Comparison of ENCODE assay signal across 2 cellular contexts in the genomic region with DNA sequence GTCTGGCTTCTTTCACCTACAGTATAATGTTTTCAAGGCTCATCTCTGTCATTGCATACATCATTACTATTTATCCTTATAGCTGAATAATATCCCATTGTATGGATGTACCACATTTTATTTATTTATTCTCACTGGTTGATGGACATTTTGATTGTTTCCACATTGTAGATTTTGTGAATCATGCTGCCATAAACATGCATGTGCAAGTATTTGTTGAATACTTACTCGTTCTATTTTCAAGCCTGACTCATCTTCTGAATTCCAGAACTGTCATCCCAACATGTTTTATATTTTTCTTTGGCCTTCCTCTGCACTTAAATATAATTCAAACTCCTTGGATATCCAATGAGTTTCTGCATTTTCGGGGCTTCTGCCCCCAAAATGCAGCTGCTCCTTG.
TF ChIP-seq lines count a peak whose summit lies in the region.

No MANE protein-coding gene starts in this region.

TF ChIP-seq in SK-N-SH, 30 proteins besides CTCF, POLR2A, EP300 and RAD21 (continued from another document):
- TF ChIP-seq, protein P1, sequence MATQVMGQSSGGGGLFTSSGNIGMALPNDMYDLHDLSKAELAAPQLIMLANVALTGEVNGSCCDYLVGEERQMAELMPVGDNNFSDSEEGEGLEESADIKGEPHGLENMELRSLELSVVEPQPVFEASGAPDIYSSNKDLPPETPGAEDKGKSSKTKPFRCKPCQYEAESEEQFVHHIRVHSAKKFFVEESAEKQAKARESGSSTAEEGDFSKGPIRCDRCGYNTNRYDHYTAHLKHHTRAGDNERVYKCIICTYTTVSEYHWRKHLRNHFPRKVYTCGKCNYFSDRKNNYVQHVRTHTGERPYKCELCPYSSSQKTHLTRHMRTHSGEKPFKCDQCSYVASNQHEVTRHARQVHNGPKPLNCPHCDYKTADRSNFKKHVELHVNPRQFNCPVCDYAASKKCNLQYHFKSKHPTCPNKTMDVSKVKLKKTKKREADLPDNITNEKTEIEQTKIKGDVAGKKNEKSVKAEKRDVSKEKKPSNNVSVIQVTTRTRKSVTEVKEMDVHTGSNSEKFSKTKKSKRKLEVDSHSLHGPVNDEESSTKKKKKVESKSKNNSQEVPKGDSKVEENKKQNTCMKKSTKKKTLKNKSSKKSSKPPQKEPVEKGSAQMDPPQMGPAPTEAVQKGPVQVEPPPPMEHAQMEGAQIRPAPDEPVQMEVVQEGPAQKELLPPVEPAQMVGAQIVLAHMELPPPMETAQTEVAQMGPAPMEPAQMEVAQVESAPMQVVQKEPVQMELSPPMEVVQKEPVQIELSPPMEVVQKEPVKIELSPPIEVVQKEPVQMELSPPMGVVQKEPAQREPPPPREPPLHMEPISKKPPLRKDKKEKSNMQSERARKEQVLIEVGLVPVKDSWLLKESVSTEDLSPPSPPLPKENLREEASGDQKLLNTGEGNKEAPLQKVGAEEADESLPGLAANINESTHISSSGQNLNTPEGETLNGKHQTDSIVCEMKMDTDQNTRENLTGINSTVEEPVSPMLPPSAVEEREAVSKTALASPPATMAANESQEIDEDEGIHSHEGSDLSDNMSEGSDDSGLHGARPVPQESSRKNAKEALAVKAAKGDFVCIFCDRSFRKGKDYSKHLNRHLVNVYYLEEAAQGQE (IDR thresholded peaks at IDR 0.05; ENCODE audit: low read depth, low read length), result no peak
- TF ChIP-seq RCOR1 (IDR thresholded peaks at IDR 0.05; ENCODE audit: low read length) (no peak), JUND (IDR thresholded peaks at IDR 0.05) (peak; percentile 49), NFIC (IDR thresholded peaks at IDR 0.05; ENCODE audit: borderline replicate concordance) (no peak), RXRA (IDR thresholded peaks at IDR 0.05; ENCODE audit: borderline replicate concordance, low read depth) (no peak), SMC3 (IDR thresholded peaks at IDR 0.05; ENCODE audit: low read depth, low read length) (no peak)
- TF ChIP-seq, protein P2, sequence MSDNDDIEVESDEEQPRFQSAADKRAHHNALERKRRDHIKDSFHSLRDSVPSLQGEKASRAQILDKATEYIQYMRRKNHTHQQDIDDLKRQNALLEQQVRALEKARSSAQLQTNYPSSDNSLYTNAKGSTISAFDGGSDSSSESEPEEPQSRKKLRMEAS (IDR thresholded peaks at IDR 0.05; ENCODE audit: low read depth), result no peak

TF ChIP-seq in SK-N-SH treated with all-trans-retinoic acid at 6 μM for 48 hours, 23 proteins besides CTCF, POLR2A, EP300 and RAD21 (continued from another document):
- TF ChIP-seq, protein P3, sequence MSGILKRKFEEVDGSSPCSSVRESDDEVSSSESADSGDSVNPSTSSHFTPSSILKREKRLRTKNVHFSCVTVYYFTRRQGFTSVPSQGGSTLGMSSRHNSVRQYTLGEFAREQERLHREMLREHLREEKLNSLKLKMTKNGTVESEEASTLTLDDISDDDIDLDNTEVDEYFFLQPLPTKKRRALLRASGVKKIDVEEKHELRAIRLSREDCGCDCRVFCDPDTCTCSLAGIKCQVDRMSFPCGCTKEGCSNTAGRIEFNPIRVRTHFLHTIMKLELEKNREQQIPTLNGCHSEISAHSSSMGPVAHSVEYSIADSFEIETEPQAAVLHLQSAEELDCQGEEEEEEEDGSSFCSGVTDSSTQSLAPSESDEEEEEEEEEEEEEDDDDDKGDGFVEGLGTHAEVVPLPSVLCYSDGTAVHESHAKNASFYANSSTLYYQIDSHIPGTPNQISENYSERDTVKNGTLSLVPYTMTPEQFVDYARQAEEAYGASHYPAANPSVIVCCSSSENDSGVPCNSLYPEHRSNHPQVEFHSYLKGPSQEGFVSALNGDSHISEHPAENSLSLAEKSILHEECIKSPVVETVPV (CRISPR knock-in tag; IDR thresholded peaks at IDR 0.05), result no peak
- TF ChIP-seq OSR1 (CRISPR knock-in tag; IDR thresholded peaks at IDR 0.05) (no peak), ZFP30 (CRISPR knock-in tag; IDR thresholded peaks at IDR 0.05) (no peak), ZNF8 (CRISPR knock-in tag; IDR thresholded peaks at IDR 0.05) (no peak), PPARA (CRISPR knock-in tag; IDR thresholded peaks at IDR 0.05; ENCODE audit: borderline replicate concordance) (no peak), CSDC2 (CRISPR knock-in tag; IDR thresholded peaks at IDR 0.05) (no peak), TOX (CRISPR knock-in tag; IDR thresholded peaks at IDR 0.05; ENCODE audit: borderline replicate concordance) (no peak), ZNF70 (CRISPR knock-in tag; IDR thresholded peaks at IDR 0.05) (no peak), ZC3H10 (CRISPR knock-in tag; IDR thresholded peaks at IDR 0.05) (no peak)
- TF ChIP-seq, protein P4, sequence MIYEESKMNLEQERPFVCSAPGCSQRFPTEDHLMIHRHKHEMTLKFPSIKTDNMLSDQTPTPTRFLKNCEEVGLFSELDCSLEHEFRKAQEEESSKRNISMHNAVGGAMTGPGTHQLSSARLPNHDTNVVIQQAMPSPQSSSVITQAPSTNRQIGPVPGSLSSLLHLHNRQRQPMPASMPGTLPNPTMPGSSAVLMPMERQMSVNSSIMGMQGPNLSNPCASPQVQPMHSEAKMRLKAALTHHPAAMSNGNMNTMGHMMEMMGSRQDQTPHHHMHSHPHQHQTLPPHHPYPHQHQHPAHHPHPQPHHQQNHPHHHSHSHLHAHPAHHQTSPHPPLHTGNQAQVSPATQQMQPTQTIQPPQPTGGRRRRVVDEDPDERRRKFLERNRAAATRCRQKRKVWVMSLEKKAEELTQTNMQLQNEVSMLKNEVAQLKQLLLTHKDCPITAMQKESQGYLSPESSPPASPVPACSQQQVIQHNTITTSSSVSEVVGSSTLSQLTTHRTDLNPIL (CRISPR knock-in tag; IDR thresholded peaks at IDR 0.05; ENCODE audit: low read depth), result no peak
TF ChIP-seq in SK-N-SH treated with all-trans-retinoic acid at 6 μM for 48 hours: peak in this region for 0.
